Comparison of ENCODE assay signal across 9 cellular contexts in genomic region chr1:12601690-12602632, GRCh38. TPM values are rescaled to one million over a fixed set of nuclear protein-coding genes. Genes with fewer than 3 reads are reported as not detected.
DNase-seq lines count a peak whose midpoint lies in the region; ATAC-seq and TF ChIP-seq lines count a peak whose summit lies in the region.
"Had no signal": no experiment of that assay in that cellular context is flagged by ENCODE, and none has a peak within 500 bp of the region (broad histone marks: within the 10 kb centered on the region; RNA-seq: fewer than 3 reads in every experiment).

No MANE protein-coding gene starts in this region.

- H3K27ac Mint-ChIP-seq in chondrocyte (ENCODE audit: unreplicated experiment) = no peak overlapping the region

- H3K27me3 Mint-ChIP-seq in chondrocyte (ENCODE audit: low read depth) = no peaks in the 10 kb centered on the region

- peaks cover 2% of the 10 kb centered on the region for H3K36me3 Mint-ChIP-seq in chondrocyte (ENCODE audit: low read depth)

- ATAC-seq in heart right ventricle = peak in 5 of 8 donors; percentile 12 to 20 (median 14)
- no peak for ATAC-seq in HG02885 (IDR thresholded peaks at IDR 0.05; ENCODE audit: poor library complexity, unreplicated experiment)

- H3K9ac ChIP-seq in skeletal muscle tissue (ENCODE audit: low read depth in 1 of 3, low read length in 3 of 3) = peak overlapping the region in 2 of 3 donors; percentile 27 to 54

- DNase-seq in H7 = peak; percentile 69
- peak; percentile 76 for DNase-seq in SW480 (ENCODE audit: low spot score)
- DNase-seq in heart right ventricle = peak in 1 of 2 donors; percentile 68
- no peak for DNase-seq in Kasumi-1 (lab: John Stamatoyannopoulos, UW)
- no peak for DNase-seq in DMS153 (lab: John Stamatoyannopoulos, UW)
- DNase-seq in chondrocyte (ENCODE audit: low spot score) = no peak

- H3K27me3 ChIP-seq in H7 (ENCODE audit: control insufficient read depth, insufficient read depth, low read length) (no peaks in the 10 kb centered on the region; the same call in 1 of the 2 replicates), heart right ventricle (no peaks in the 10 kb centered on the region), skeletal muscle tissue (ENCODE audit: control insufficient read depth in 3 of 3, insufficient read depth in 3 of 3, low read length in 3 of 3) (no peaks in the 10 kb centered on the region)

- H3K4me1 ChIP-seq in heart right ventricle = peaks cover 63 to 87% (median 84%) of the 10 kb centered on the region in 9 donors
- peaks cover 74 to 76% (median 75%) of the 10 kb centered on the region in 3 donors for H3K4me1 ChIP-seq in skeletal muscle tissue (ENCODE audit: control insufficient read depth in 3 of 3, insufficient read depth in 3 of 3, low read length in 3 of 3)

- TF ChIP-seq CTCF in heart right ventricle (IDR thresholded peaks at IDR 0.05) (no peak), chondrocyte (IDR thresholded peaks at IDR 0.05) (no peak)

- no peak overlapping the region for H3K4me3 Mint-ChIP-seq in chondrocyte (ENCODE audit: unreplicated experiment)

- H3K9me3 ChIP-seq in heart right ventricle = peaks cover 0 to 8% (median 0%) of the 10 kb centered on the region in 11 donors
- no peaks in the 10 kb centered on the region for H3K9me3 ChIP-seq in skeletal muscle tissue (ENCODE audit: control insufficient read depth in 3 of 3, low read length in 3 of 3)

- peak overlapping the region in 8 of 10 donors; percentile 71 to 95 (median 91) for H3K27ac ChIP-seq in heart right ventricle
- H3K27ac ChIP-seq in skeletal muscle tissue (ENCODE audit: low read depth, low read length) = peak overlapping the region; percentile 76

- 62 to 63% methylated on average over 13 of the region's 13 CpGs for WGBS in heart right ventricle, 2 donors

- H3K4me1 Mint-ChIP-seq in chondrocyte (ENCODE audit: low read depth) = peaks cover 26% of the 10 kb centered on the region

- no peaks in the 10 kb centered on the region for H3K36me3 ChIP-seq in H7 (replicated peaks; ENCODE audit: control insufficient read depth, insufficient read depth, low read length)
- peaks cover 0 to 15% (median 0%) of the 10 kb centered on the region in 9 donors for H3K36me3 ChIP-seq in heart right ventricle
- peaks cover 0 to 6% (median 6%) of the 10 kb centered on the region in 3 donors for H3K36me3 ChIP-seq in skeletal muscle tissue (ENCODE audit: control insufficient read depth in 3 of 3, insufficient read depth in 3 of 3, low read length in 3 of 3)

- H3K4me3 ChIP-seq in H7 (ENCODE audit: insufficient read depth, low read depth, low read length) = no peak overlapping the region
- no peak overlapping the region for H3K4me3 ChIP-seq in heart right ventricle
- peak overlapping the region in 1 of 3 donors; percentile 6 for H3K4me3 ChIP-seq in skeletal muscle tissue (ENCODE audit: low read length in 3 of 3)

- intact Hi-C loops in heart right ventricle (cut with DNase I) = loop anchor here in 3 of 10 donors (2.0 to 5.0 kb wide), 3 partner anchors 13 to 170 kb away; no protein-coding TSS in a partner anchor

- H3K9me3 Mint-ChIP-seq in chondrocyte (ENCODE audit: low read depth) = no peaks in the 10 kb centered on the region

RNA-seq across cellular contexts. Expression of gene DHRS3, which starts 16.0 kb away (rescaled TPM):
- 17.7 and 26.2 TPM in 2 replicates for total RNA-seq in H7 (2014; rRNA removed; shearing (Covaris generic))
- total RNA-seq in heart right ventricle (10 to 100 TPM; 50.8 to 88.3 (median 63.7) TPM), skeletal muscle tissue (37.6 TPM), chondrocyte (28.0 to 31.9 TPM (median 31.8 TPM) in 3 replicates)
- polyA plus RNA-seq in heart right ventricle = 10 to 100 TPM; 39.9 to 93.5 TPM

RNA-seq across cellular contexts. Expression of gene AADACL4, which starts 41.9 kb away (rescaled TPM):
- not detected in 2 replicates for total RNA-seq in H7 (2014; rRNA removed; shearing (Covaris generic))
- not detected for total RNA-seq in heart right ventricle
- polyA plus RNA-seq in heart right ventricle = not detected
- not detected for total RNA-seq in skeletal muscle tissue
- total RNA-seq in chondrocyte = not detected in 3 replicates
- total RNA-seq: dermis microvascular lymphatic vessel endothelial cell had no signal

Comparison
In these comparisons a context has a peak if more than half of its experiments do, and no peak if none do; other contexts are left out.
1. DNase-seq: peak in H7 (single experiment) and SW480 (single experiment); none in Kasumi-1 (0 of 2), DMS153 (single experiment) and chondrocyte (single experiment).